Comparison of ENCODE assay signal across 9 cellular contexts in the genomic region with DNA sequence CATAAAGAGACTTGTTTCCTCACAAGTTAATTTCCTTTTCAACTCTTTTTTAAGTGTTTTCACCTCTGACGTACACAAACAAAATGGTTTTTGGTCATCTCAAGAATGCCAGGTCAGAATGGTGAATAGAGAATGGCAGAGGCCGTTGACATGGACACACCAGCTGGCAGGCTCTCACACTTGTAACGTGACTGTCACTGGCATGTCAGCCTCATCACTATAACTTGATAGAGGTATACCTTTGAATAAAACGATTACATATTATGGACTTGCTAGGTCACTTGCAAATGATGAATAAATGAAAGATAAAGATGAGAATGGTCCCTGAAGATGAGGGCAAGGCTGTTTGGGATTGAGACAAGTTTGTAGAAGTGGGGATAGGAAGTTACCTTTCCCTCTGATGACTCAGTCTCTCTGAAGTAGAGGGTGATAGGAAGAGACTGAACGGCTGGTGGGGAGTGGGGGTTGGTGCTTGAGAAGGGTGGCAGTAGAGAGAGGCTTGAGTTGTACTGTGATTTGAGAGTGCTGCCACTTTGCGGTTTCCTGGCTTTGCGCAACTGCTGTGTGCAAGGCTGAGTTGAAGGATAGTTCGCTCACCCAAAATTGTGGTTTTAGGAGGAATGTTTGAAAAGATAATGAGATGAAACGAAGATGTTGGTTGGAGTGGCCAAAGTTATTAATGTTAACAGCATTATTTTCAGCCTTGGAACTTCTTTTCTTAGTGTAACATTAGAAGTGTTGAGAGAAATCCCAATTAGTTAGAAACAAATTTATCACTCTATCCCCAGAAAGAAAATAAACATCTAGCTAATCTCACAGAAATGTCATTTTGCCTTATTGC. TPM values are rescaled to one million over a fixed set of nuclear protein-coding genes. Genes with fewer than 3 reads are reported as not detected.
DNase-seq lines count a peak whose midpoint lies in the region; ATAC-seq, FAIRE-seq and TF ChIP-seq lines count a peak whose summit lies in the region.
"Had no signal": no experiment of that assay in that cellular context is flagged by ENCODE, and none has a peak within 500 bp of the region (broad histone marks: within the 10 kb centered on the region; RNA-seq: fewer than 3 reads in every experiment).

No MANE protein-coding gene starts in this region.

- H3K9me3 ChIP-seq in sigmoid colon = no peaks in the 10 kb centered on the region

- no peaks in the 10 kb centered on the region for H3K27me3 Mint-ChIP-seq in activated CD8-positive, alpha-beta T cell treated with anti-CD3 and anti-CD28 coated beads for 36 hours

- TF ChIP-seq CTCF in activated CD8-positive, alpha-beta T cell treated with anti-CD3 and anti-CD28 coated beads for 36 hours (IDR thresholded peaks at IDR 0.05) = no peak
- no peak for TF ChIP-seq CTCF in sigmoid colon (IDR thresholded peaks at IDR 0.05)

- CTCF ChIA-PET in activated CD8-positive, alpha-beta T cell treated with anti-CD3 and anti-CD28 coated beads for 36 hours (lab: Charles Lee) = interaction anchor here (0.8 to 11.9 kb wide), 10 partner anchors 10 to 114 kb away, joined by 3 to 201 read pairs (median 8); no protein-coding TSS in a partner anchor

- H3K27me3 ChIP-seq in sigmoid colon = no peaks in the 10 kb centered on the region

- peak; percentile 83 for FAIRE-seq in urothelium cell line (lab: Jason Lieb, UNC)

- intact Hi-C loops in Right ventricle myocardium superior (cut with DNase I) (no loop called here), cardiac septum (cut with DNase I) (no loop called here), sigmoid colon (cut with DNase I) (no loop called here)
- intact Hi-C loops in activated CD8-positive, alpha-beta T cell treated with anti-CD3 and anti-CD28 coated beads for 36 hours (cut with micrococcal nuclease) = no loop called here

- peak; percentile 36 for ATAC-seq in Right ventricle myocardium superior (ENCODE audit: poor library complexity)
- ATAC-seq in activated CD8-positive, alpha-beta T cell treated with anti-CD3 and anti-CD28 coated beads for 36 hours = peak; percentile 89

- TF ChIP-seq EP300 in sigmoid colon (IDR thresholded peaks at IDR 0.05) = no peak

- H3K4me3 Mint-ChIP-seq in activated CD8-positive, alpha-beta T cell treated with anti-CD3 and anti-CD28 coated beads for 36 hours = no peak overlapping the region
- H3K4me3 Mint-ChIP-seq: nephron had no signal

- DNase-seq in Right ventricle myocardium superior (peak; percentile 52), cardiac septum (ENCODE audit: low spot score) (no peak), iPS-NIHi11 (ENCODE audit: low spot score) (peak; percentile 24), urothelium cell line (ENCODE audit: low spot score) (peak; percentile 83), sigmoid colon (no peak), mesenteric fat pad (ENCODE audit: low spot score) (no peak), Ammon's horn (ENCODE audit: low spot score) (no peak)
- DNase-seq in activated CD8-positive, alpha-beta T cell treated with anti-CD3 and anti-CD28 coated beads for 36 hours = peak; percentile 70

- peaks cover 0 to 72% (median 5%) of the 10 kb centered on the region in 4 donors for H3K36me3 ChIP-seq in sigmoid colon

- H3K27ac ChIP-seq in sigmoid colon = no peak overlapping the region

- no peak overlapping the region for H3K27ac Mint-ChIP-seq in activated CD8-positive, alpha-beta T cell treated with anti-CD3 and anti-CD28 coated beads for 36 hours
- H3K27ac Mint-ChIP-seq: nephron had no signal

- no peak for TF ChIP-seq POLR2A in sigmoid colon (IDR thresholded peaks at IDR 0.05)

- peaks cover 33% of the 10 kb centered on the region for H3K36me3 Mint-ChIP-seq in activated CD8-positive, alpha-beta T cell treated with anti-CD3 and anti-CD28 coated beads for 36 hours (ENCODE audit: low read depth)

- no peak overlapping the region for H3K4me3 ChIP-seq in sigmoid colon

- no peaks in the 10 kb centered on the region for H3K9me3 Mint-ChIP-seq in activated CD8-positive, alpha-beta T cell treated with anti-CD3 and anti-CD28 coated beads for 36 hours
- H3K9me3 Mint-ChIP-seq: nephron had no signal

- POLR2A ChIA-PET in activated CD8-positive, alpha-beta T cell treated with anti-CD3 and anti-CD28 coated beads for 36 hours (lab: Charles Lee) = no interaction called here

- 64 to 82% methylated on average over 9 of the region's 9 CpGs for WGBS in sigmoid colon, 2 donors

- peaks cover 0 to 19% (median 14%) of the 10 kb centered on the region in 4 donors for H3K4me1 ChIP-seq in sigmoid colon

- H3K4me1 Mint-ChIP-seq in activated CD8-positive, alpha-beta T cell treated with anti-CD3 and anti-CD28 coated beads for 36 hours (ENCODE audit: low read depth) = peaks cover 41% of the 10 kb centered on the region
- H3K4me1 Mint-ChIP-seq: nephron had no signal

RNA-seq across cellular contexts. Expression of gene TBPL1, which starts 30.3 kb away (rescaled TPM):
- total RNA-seq in Right ventricle myocardium superior (13.4 TPM), cardiac septum (12.2 TPM), sigmoid colon (10 to 100 TPM in 1 of 4 donors, 1 to 10 TPM in 3; 6.6 to 13.2 (median 8.4) TPM), mesenteric fat pad (16.5 TPM)
- 10 to 100 TPM; 30.9 to 37.8 TPM for total RNA-seq in activated CD8-positive, alpha-beta T cell treated with anti-CD3 and anti-CD28 coated beads for 36 hours
- 10 to 100 TPM; 22.8 to 26.4 (median 26.2) TPM for polyA plus RNA-seq in sigmoid colon

Comparison
In these comparisons a context has a peak if more than half of its experiments do, and no peak if none do; other contexts are left out.
1. DNase-seq: peak in Right ventricle myocardium superior (single experiment), activated CD8-positive, alpha-beta T cell treated with anti-CD3 and anti-CD28 coated beads for 36 hours (single experiment), iPS-NIHi11 (single experiment) and urothelium cell line (single experiment); none in cardiac septum (single experiment), sigmoid colon (single experiment), mesenteric fat pad (single experiment) and Ammon's horn (single experiment).